In genomic region chr3:29936766-29937165, GRCh38 we compare ENCODE assay signal across 17 cellular contexts.
"Had no signal": no experiment of that assay in that cellular context is flagged by ENCODE, and none has a peak within 500 bp of the region (broad histone marks: within the 10 kb centered on the region; RNA-seq: fewer than 3 reads in every experiment).

No MANE protein-coding gene starts in this region.

- ATAC-seq: heart right ventricle; left lobe of liver; naive thymus-derived CD4-positive, alpha-beta T cell; WTC11 had no signal

- DNase-seq: activated CD4-positive, alpha-beta memory T cell treated with anti-CD3 and anti-CD28 coated beads, Interleukin-2, amount 10 ng/mL, durations not matched to agents 7 days and 5 days; activated CD4-positive, alpha-beta T cell treated with anti-CD3 and anti-CD28 coated beads for 4 hours; activated effector memory CD4-positive, alpha-beta T cell treated with Interleukin-2 at 50 U/mL for 16 hours; activated T-cell treated with anti-CD3 and anti-CD28 coated beads, Interleukin-2, amount 50 U/mL, for 24 hours; adrenal gland; heart right ventricle; islet precursor cell; naive thymus-derived CD4-positive, alpha-beta T cell; stimulated activated CD4-positive, alpha-beta T cell treated with anti-CD3 and anti-CD28 coated beads, Interleukin-2, amount 100 ng/mL, for 48 hours; stimulated activated naive B cell treated with anti-CD40 and anti-IgM and Interleukin-4, amounts not matched to agents 10 μg/mL and 1 μg/mL and 100 μg/mL, for 72 hours had no signal

- H3K9me3 ChIP-seq: adrenal gland, heart right ventricle, tibial nerve, vagina had no signal

- H3K27me3 ChIP-seq: adrenal gland, cardiac muscle cell, heart right ventricle, tibial nerve, vagina had no signal

- H3K36me3 ChIP-seq: adrenal gland, cardiac muscle cell, vagina had no signal

- H3K4me1 ChIP-seq: parathyroid adenoma, vagina had no signal

- H3K4me3 ChIP-seq: adrenal gland, cardiac muscle cell, heart right ventricle, tibial nerve, vagina had no signal

- H3K27ac ChIP-seq: adrenal gland, cardiac muscle cell, epithelial cell of prostate, heart right ventricle, parathyroid adenoma, tibial nerve, vagina had no signal
